2 cellular contexts compared by ENCODE assay signal in genomic region chr17:81568416-81568815, GRCh38.
A peak's percentile ranks its signal among the peaks of the same experiment; 100 is the strongest.
TF ChIP-seq lines count a peak whose summit lies in the region.

No MANE protein-coding gene starts in this region.

TF ChIP-seq in A549, 52 proteins besides CTCF, POLR2A, EP300 and RAD21 (continued from another document):
- TF ChIP-seq KDM5A (IDR thresholded peaks at IDR 0.05) (no peak), MAX (IDR thresholded peaks at IDR 0.05) (0 out of 2 replicates have a peak, but pooled peaks have one; percentile 15)

TF ChIP-seq in IMR-90, 13 proteins besides CTCF, POLR2A, EP300 and RAD21:
- TF ChIP-seq MAFK (IDR thresholded peaks at IDR 0.05; ENCODE audit: low read depth, low read length) = no peak
- TF ChIP-seq BHLHE40 (IDR thresholded peaks at IDR 0.05; ENCODE audit: low read depth, low read length) = no peak
- no peak for TF ChIP-seq CHD1 (IDR thresholded peaks at IDR 0.05; ENCODE audit: low read depth, low read length)
- no peak for TF ChIP-seq RCOR1 (IDR thresholded peaks at IDR 0.05; ENCODE audit: insufficient replicate concordance, low read length)
- no peak for TF ChIP-seq MXI1 (IDR thresholded peaks at IDR 0.05; ENCODE audit: borderline replicate concordance, low read depth, low read length)
- no peak for TF ChIP-seq USF2 (IDR thresholded peaks at IDR 0.05; ENCODE audit: low read depth, low read length)
- no peak for TF ChIP-seq NFE2L2 (IDR thresholded peaks at IDR 0.05; ENCODE audit: low read depth, low read length)
- no peak for TF ChIP-seq SMC3 (IDR thresholded peaks at IDR 0.05; ENCODE audit: low read depth, low read length)
- no peak for TF ChIP-seq MAZ (IDR thresholded peaks at IDR 0.05; ENCODE audit: borderline replicate concordance, low read depth, low read length)
- no peak for TF ChIP-seq RFX5 (IDR thresholded peaks at IDR 0.05; ENCODE audit: low read depth, low read length)
- no peak for TF ChIP-seq FOS (IDR thresholded peaks at IDR 0.05; ENCODE audit: low read depth, low read length)
